7 cellular contexts compared by ENCODE assay signal in the genomic region with DNA sequence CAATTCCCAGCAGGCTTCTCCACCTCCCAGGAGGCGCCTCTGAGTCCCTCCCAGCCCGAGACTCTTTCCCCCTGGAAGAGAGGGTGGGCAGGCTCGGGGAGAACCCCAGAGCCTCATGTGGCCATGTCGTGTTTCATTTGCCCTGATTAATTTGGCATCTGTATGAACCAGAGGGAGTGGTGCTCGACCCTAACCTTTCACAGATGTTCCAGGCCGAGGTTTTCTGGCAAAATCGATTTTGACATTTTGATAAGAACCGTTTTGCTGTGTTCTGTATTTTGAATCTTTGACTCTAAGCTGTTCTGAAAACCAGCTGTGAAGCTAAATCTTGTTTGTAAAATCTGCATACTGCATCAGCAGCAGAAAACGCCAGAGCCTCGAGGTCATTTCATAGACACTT.
"Had no signal": no experiment of that assay in that cellular context is flagged by ENCODE, and none has a peak within 500 bp of the region (broad histone marks: within the 10 kb centered on the region; RNA-seq: fewer than 3 reads in every experiment).

No MANE protein-coding gene starts in this region.

- H3K4me3 ChIP-seq: GM23248, HAP-1 had no signal

- H3K36me3 Mint-ChIP-seq: IgD-negative memory B cell had no signal

- H3K9ac ChIP-seq: GM23248 had no signal

- DNase-seq: GM23248, GOT3, H7, KBM-7 had no signal

- H2AFZ ChIP-seq: GM23248 had no signal

- H3K4me3 Mint-ChIP-seq: IgD-negative memory B cell had no signal

- H3K27ac ChIP-seq: GM23248 had no signal

- H3K9me3 ChIP-seq: HAP-1 had no signal

- ATAC-seq: HCT116 had no signal

- H3K4me1 Mint-ChIP-seq: IgD-negative memory B cell had no signal

- H3K4me1 ChIP-seq: HAP-1 had no signal

- H3K9me3 Mint-ChIP-seq: IgD-negative memory B cell had no signal

- H3K36me3 ChIP-seq: HAP-1 had no signal
